Comparison of ENCODE assay signal across 20 cellular contexts in the genomic region with DNA sequence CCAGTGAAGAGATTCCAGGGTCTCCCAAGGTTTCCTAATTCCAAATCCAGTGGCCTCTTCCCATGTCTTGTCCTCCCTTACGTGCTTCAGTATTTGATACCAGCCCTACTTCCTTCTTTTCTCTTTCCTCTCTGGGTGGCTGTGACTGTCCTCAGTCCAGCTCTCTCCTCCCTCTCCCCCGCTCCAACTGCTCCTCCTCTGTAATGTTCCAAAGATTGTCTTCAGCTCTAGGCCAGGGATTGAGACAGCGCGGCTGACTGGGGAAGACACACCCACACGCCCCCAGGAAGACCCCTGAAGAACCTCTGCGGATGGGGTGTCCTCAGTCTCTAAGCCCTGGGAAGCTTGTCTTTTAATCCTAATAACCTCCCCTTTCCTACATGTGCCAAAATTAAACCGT. TPM values are rescaled to one million over a fixed set of nuclear protein-coding genes. Genes with fewer than 3 reads are reported as not detected.
A peak's percentile ranks its signal among the peaks of the same experiment; 100 is the strongest.
DNase-seq lines count a peak whose midpoint lies in the region; ATAC-seq, FAIRE-seq and TF ChIP-seq lines count a peak whose summit lies in the region.
"Had no signal": no experiment of that assay in that cellular context is flagged by ENCODE, and none has a peak within 500 bp of the region (broad histone marks: within the 10 kb centered on the region; RNA-seq: fewer than 3 reads in every experiment).

No MANE protein-coding gene starts in this region.

- no peak overlapping the region for H3K4me3 ChIP-seq in GM23338
- no peak overlapping the region for H3K4me3 ChIP-seq in K562
- no peak overlapping the region for H3K4me3 ChIP-seq in hepatocyte
- no peak overlapping the region for H3K4me3 ChIP-seq in left lung
- H3K4me3 ChIP-seq: psoas muscle had no signal

- H3K4me1 Mint-ChIP-seq in GM23338 = peaks cover 18% of the 10 kb centered on the region
- peaks cover 24% of the 10 kb centered on the region for H3K4me1 Mint-ChIP-seq in stimulated activated effector memory CD8-positive, alpha-beta T cell treated with anti-CD3 and anti-CD28 coated beads, Interleukin-12 subunit alpha, Interleukin-12 subunit beta, amount 100 ng/mL, for 72 hours

- no peaks in the 10 kb centered on the region for H3K27me3 ChIP-seq in GM23338 (ENCODE audit: insufficient read depth)
- peaks cover 58 to 76% of the 10 kb centered on the region in 2 experiments for H3K27me3 ChIP-seq in K562 (ENCODE audit: control insufficient read depth in 2 of 2, insufficient read depth in 2 of 2, low read length in 2 of 2)
- no peaks in the 10 kb centered on the region for H3K27me3 ChIP-seq in hepatocyte
- H3K27me3 ChIP-seq in left lung = peaks cover 0 to 46% of the 10 kb centered on the region in 2 donors

- in situ Hi-C loops in K562 (cut with MboI) = no loop called here

- H3K36me3 Mint-ChIP-seq in GM23338 (ENCODE audit: low read depth) = no peaks in the 10 kb centered on the region; the same call in 2 of the 3 replicates
- H3K36me3 Mint-ChIP-seq in stimulated activated effector memory CD8-positive, alpha-beta T cell treated with anti-CD3 and anti-CD28 coated beads, Interleukin-12 subunit alpha, Interleukin-12 subunit beta, amount 100 ng/mL, for 72 hours = no peaks in the 10 kb centered on the region
- H3K36me3 Mint-ChIP-seq: activated naive CD4-positive, alpha-beta T cell treated with anti-CD3 and anti-CD28 coated beads, Interleukin-2, amount 50 U/mL, for 72 hours had no signal

- no peak for FAIRE-seq in K562 (lab: Jason Lieb, UNC)
- FAIRE-seq: endometrium had no signal

- CTCF ChIA-PET in K562 (lab: Yijun Ruan, JAX; ENCODE audit: low intra/inter-chr PET ratio) (no interaction called here), RWPE1 (lab: Yijun Ruan, JAX) (interaction anchor here (1.8 kb wide), 1 partner anchor 32 kb away, joined by 5 read pairs; no protein-coding TSS in a partner anchor), GM10248 (lab: Yijun Ruan, JAX) (interaction anchor here (0.7 to 17.7 kb wide), 5 partner anchors 21 to 31 kb away, joined by 3 to 323 read pairs (median 3); no protein-coding TSS in a partner anchor)

- no peak for DNase-seq in GM23338 (ENCODE audit: low spot score)
- DNase-seq in K562 (ENCODE audit: extremely low read depth in 1 of 4, low spot score in 3 of 4) = no peak
- peak; percentile 46 for DNase-seq in hepatocyte (ENCODE audit: low spot score)
- DNase-seq in stimulated activated effector memory CD8-positive, alpha-beta T cell treated with anti-CD3 and anti-CD28 coated beads, Interleukin-12 subunit alpha, Interleukin-12 subunit beta, amount 100 ng/mL, for 72 hours (ENCODE audit: low spot score in 2 of 2) = no peak
- no peak for DNase-seq in RWPE1 (ENCODE audit: low spot score)
- DNase-seq in DMS153 treated with DMSO at 0.1 percent for 48 hours (lab: John Stamatoyannopoulos, UW; ENCODE audit: unreplicated experiment) = no peak
- DNase-seq in GM10248 (ENCODE audit: extremely low spot score) = no peak
- DNase-seq in left lung = no peak
- DNase-seq: activated CD4-positive, alpha-beta T cell treated with anti-CD3 and anti-CD28 coated beads for 4 hours; caudate nucleus; DMS 273 treated with DMSO at 0.1 percent for 48 hours; foreskin keratinocyte; MM.1S; psoas muscle; SHP77; T-helper 9 cell had no signal

- H3K4me1 ChIP-seq in GM23338 (ENCODE audit: insufficient read depth) (no peaks in the 10 kb centered on the region; the same call in 1 of the 2 replicates), K562 (replicated peaks in 1 of 2; ENCODE audit: control insufficient read depth in 2 of 2, insufficient read depth in 2 of 2, low read length in 2 of 2) (peaks cover 0 to 8% of the 10 kb centered on the region in 2 experiments; a peak in 4 of 5 replicates), hepatocyte (ENCODE audit: insufficient read depth) (peaks cover 21% of the 10 kb centered on the region), left lung (peaks cover 3% of the 10 kb centered on the region in 2 donors)
- H3K4me1 ChIP-seq: foreskin keratinocyte, psoas muscle had no signal

- no TSS peak for BruUV-seq in K562 (replicated peaks; lab: Mats Ljungman, UMichigan)

- H3K9me1 ChIP-seq in K562 (ENCODE audit: control insufficient read depth, insufficient read depth, low read length) = no peaks in the 10 kb centered on the region

- no peaks in the 10 kb centered on the region for H3F3A ChIP-seq in GM23338 (replicated peaks; ENCODE audit: low read depth)

- intact Hi-C loops in K562 (cut with micrococcal nuclease) = no loop called here
- intact Hi-C loops in left lung (cut with DNase I) = no loop called here

- no peaks in the 10 kb centered on the region for H3K9me3 ChIP-seq in K562 (replicated peaks; ENCODE audit: control insufficient read depth, insufficient read depth, low read depth, low read length)
- H3K9me3 ChIP-seq in hepatocyte (ENCODE audit: low read depth) = no peaks in the 10 kb centered on the region
- H3K9me3 ChIP-seq in left lung = no peaks in the 10 kb centered on the region
- H3K9me3 ChIP-seq: psoas muscle had no signal

- H3K27ac ChIP-seq in GM23338 (ENCODE audit: low read depth) (no peak overlapping the region), K562 (ENCODE audit: extremely low read depth, low read depth, low read length) (no peak overlapping the region), hepatocyte (peak overlapping the region; percentile 98), RWPE1 (no peak overlapping the region), left lung (no peak overlapping the region)
- H3K27ac ChIP-seq: foreskin keratinocyte, psoas muscle had no signal

- no peak for TF ChIP-seq RAD21 in K562 (CRISPR knock-in tag; conservative IDR thresholded peaks at IDR 0.05 in 1 of 2, IDR thresholded peaks at IDR 0.05 in 1 of 2)

- 3% methylated on average over 7 of the region's 7 CpGs for WGBS in K562 (ENCODE audit: insufficient coverage, low coverage, missing lambda C conversion rate)
- 63% methylated on average over 7 of the region's 7 CpGs for WGBS in hepatocyte (ENCODE audit: low lambda C conversion rate, missing lambda C conversion rate)

- ATAC-seq in GM23338 (no peak), K562 (no peak), left lung (no peak)
- no peak for ATAC-seq in stimulated activated effector memory CD8-positive, alpha-beta T cell treated with anti-CD3 and anti-CD28 coated beads, Interleukin-12 subunit alpha, Interleukin-12 subunit beta, amount 100 ng/mL, for 72 hours
- ATAC-seq: foreskin keratinocyte had no signal

- no peak overlapping the region for H3K27ac Mint-ChIP-seq in GM23338
- peak overlapping the region; percentile 5 for H3K27ac Mint-ChIP-seq in stimulated activated effector memory CD8-positive, alpha-beta T cell treated with anti-CD3 and anti-CD28 coated beads, Interleukin-12 subunit alpha, Interleukin-12 subunit beta, amount 100 ng/mL, for 72 hours
- H3K27ac Mint-ChIP-seq: activated naive CD4-positive, alpha-beta T cell treated with anti-CD3 and anti-CD28 coated beads, Interleukin-2, amount 50 U/mL, for 72 hours had no signal

- no peaks in the 10 kb centered on the region; the same call in 2 of the 3 replicates for H3K9me3 Mint-ChIP-seq in GM23338
- no peaks in the 10 kb centered on the region for H3K9me3 Mint-ChIP-seq in stimulated activated effector memory CD8-positive, alpha-beta T cell treated with anti-CD3 and anti-CD28 coated beads, Interleukin-12 subunit alpha, Interleukin-12 subunit beta, amount 100 ng/mL, for 72 hours
- H3K9me3 Mint-ChIP-seq: activated naive CD4-positive, alpha-beta T cell treated with anti-CD3 and anti-CD28 coated beads, Interleukin-2, amount 50 U/mL, for 72 hours had no signal

- POLR2A ChIA-PET in K562 (lab: Yijun Ruan, JAX) (interaction anchor here (0.7 to 1.2 kb wide), 4 partner anchors 11 to 306 kb away, joined by 3 to 4 read pairs (median 4); no protein-coding TSS in a partner anchor), RWPE1 (lab: Yijun Ruan, JAX; ENCODE audit: low non-redundant PET) (no interaction called here), GM10248 (lab: Yijun Ruan, JAX) (no interaction called here)

- H3K36me3 ChIP-seq in GM23338 (ENCODE audit: insufficient read depth) (no peaks in the 10 kb centered on the region), K562 (ENCODE audit: control insufficient read depth, insufficient read depth, low read length) (no peaks in the 10 kb centered on the region), hepatocyte (replicated peaks; ENCODE audit: insufficient read depth, low read depth) (no peaks in the 10 kb centered on the region), left lung (no peaks in the 10 kb centered on the region)

- H3K27me3 Mint-ChIP-seq in GM23338 (ENCODE audit: insufficient read depth, low read depth, poor library complexity) = peaks cover 15% of the 10 kb centered on the region

- H3K9ac ChIP-seq in K562 (ENCODE audit: insufficient read depth in 1 of 2, low read depth in 2 of 2, low read length in 2 of 2) = no peak overlapping the region

- no peak overlapping the region; the same call in 2 of the 3 replicates for H3K4me3 Mint-ChIP-seq in GM23338
- H3K4me3 Mint-ChIP-seq in stimulated activated effector memory CD8-positive, alpha-beta T cell treated with anti-CD3 and anti-CD28 coated beads, Interleukin-12 subunit alpha, Interleukin-12 subunit beta, amount 100 ng/mL, for 72 hours = no peak overlapping the region

- no peak for TF ChIP-seq POLR2A in K562 (conservative IDR thresholded peaks at IDR 0.05)

- H3K79me2 ChIP-seq in GM23338 (replicated peaks; ENCODE audit: insufficient read depth) (no peaks in the 10 kb centered on the region), K562 (ENCODE audit: control insufficient read depth, insufficient read depth, low read length) (no peaks in the 10 kb centered on the region), hepatocyte (no peaks in the 10 kb centered on the region)

- H3K9me2 ChIP-seq in GM23338 (ENCODE audit: insufficient read depth) (no peaks in the 10 kb centered on the region), hepatocyte (replicated peaks; ENCODE audit: insufficient read depth) (no peaks in the 10 kb centered on the region)

- H4K20me1 ChIP-seq in GM23338 (replicated peaks; ENCODE audit: insufficient read depth) = no peaks in the 10 kb centered on the region
- peaks cover 13% of the 10 kb centered on the region; the same call in 1 of the 2 replicates for H4K20me1 ChIP-seq in K562 (replicated peaks; ENCODE audit: control insufficient read depth, insufficient read depth, low read length)
- no peaks in the 10 kb centered on the region for H4K20me1 ChIP-seq in hepatocyte (ENCODE audit: insufficient read depth, poor library complexity, severe bottlenecking)

- 0 out of 2 replicates have a peak overlapping the region, but pooled peaks have one; percentile 15 for H3K4me2 ChIP-seq in GM23338
- no peak overlapping the region for H3K4me2 ChIP-seq in K562 (ENCODE audit: insufficient read depth, low read length)
- peak overlapping the region; percentile 68 for H3K4me2 ChIP-seq in hepatocyte

- TF ChIP-seq CTCF in GM23338 (conservative IDR thresholded peaks at IDR 0.05; ENCODE audit: low read depth in 2 of 2) = no peak
- no peak for TF ChIP-seq CTCF in K562 (IDR thresholded peaks at IDR 0.05 in 2 of 3, conservative IDR thresholded peaks at IDR 0.05 in 1 of 3; ENCODE audit: insufficient read depth in 2 of 3, low read depth in 1 of 3, low read length in 3 of 3)
- no peak for TF ChIP-seq CTCF in hepatocyte (IDR thresholded peaks at IDR 0.05; ENCODE audit: poor library complexity)
- TF ChIP-seq CTCF in RWPE1 (conservative IDR thresholded peaks at IDR 0.05; ENCODE audit: low read depth) = no peak
- no peak for TF ChIP-seq CTCF in GM10248 (IDR thresholded peaks at IDR 0.05; ENCODE audit: control extremely low read depth, extremely low read depth, low read depth, missing control alignments)
- TF ChIP-seq CTCF in left lung (IDR thresholded peaks at IDR 0.05) = no peak

- peak overlapping the region; percentile 85; the same call in 1 of the 2 replicates for H2AFZ ChIP-seq in GM23338
- no peak overlapping the region for H2AFZ ChIP-seq in K562 (ENCODE audit: low read depth, low read length)
- H2AFZ ChIP-seq in hepatocyte = no peak overlapping the region

- no peak for TF ChIP-seq EP300 in K562 (IDR thresholded peaks at IDR 0.05; ENCODE audit: low read length)

RNA-seq across cellular contexts. Expression of a gene that starts 2.3 kb away (rescaled TPM):
- total RNA-seq in GM23338 (2014; rRNA removed; shearing (Covaris generic)) = not detected in 2 replicates
- polyA plus RNA-seq in GM23338 (2016; fragmentation: Nextera tagmentation; extraction: Ambion mirVana) = not detected in 2 replicates
- total RNA-seq in K562 (2011; cell fraction: chromatin; rRNA removed; ENCODE audit: low replicate concordance) = not detected in 2 replicates
- not detected in 2 replicates for total RNA-seq in K562 (2011; cell fraction: nucleolus; rRNA removed)
- not detected in 2 replicates for total RNA-seq in K562 (2011; cell fraction: nucleoplasm; rRNA removed)
- not detected in 2 replicates for total RNA-seq in K562 (2014; rRNA removed)
- not detected in 2 replicates for total RNA-seq in K562 (2014; rRNA removed; fragmentation: Illumina TruSeq; extraction: Trizol)
- total RNA-seq in K562 (2015; rRNA removed; fragmentation: Illumina TruSeq; extraction: Trizol) = not detected in 2 replicates
- not detected in 2 replicates for total RNA-seq in K562 (2021)
- polyA plus RNA-seq in K562 (2011; rRNA removed) = not detected in 2 replicates
- not detected in 2 replicates for polyA plus RNA-seq in K562 (2011; cell fraction: cytosol; rRNA removed)
- polyA plus RNA-seq in K562 (2011; cell fraction: nucleus; rRNA removed) = not detected in 2 replicates
- not detected in 2 replicates for polyA plus RNA-seq in K562 (2012)
- not detected in 2 replicates for polyA plus RNA-seq in K562 (2014; fragmentation: Illumina TruSeq; extraction: Trizol)
- not detected for polyA plus RNA-seq in K562 (2014; fragmentation: Nextera tagmentation; extraction: Ambion mirVana)
- polyA plus RNA-seq in K562 (2014; rRNA removed) = not detected in 2 replicates
- not detected in 2 replicates for polyA minus RNA-seq in K562 (2011; rRNA and poly(A)+ RNA removed)
- not detected in 2 replicates for polyA minus RNA-seq in K562 (2011; cell fraction: cytosol; rRNA and poly(A)+ RNA removed)
- not detected in 2 replicates for polyA minus RNA-seq in K562 (2011; cell fraction: nucleus; rRNA and poly(A)+ RNA removed)
- total RNA-seq in hepatocyte = 27.6 and 29.1 TPM in 2 replicates
- 28.1 and 29.2 TPM in 2 replicates for polyA plus RNA-seq in hepatocyte
- total RNA-seq in left lung = under 1 TPM in 1 of 2 donors, not detected in 1; 0.26 TPM
- total RNA-seq: activated naive CD4-positive, alpha-beta T cell treated with anti-CD3 and anti-CD28 coated beads, Interleukin-2, amount 50 U/mL, for 72 hours; foreskin keratinocyte; HT1080; mesenteric fat pad; psoas muscle had no signal
- polyA plus RNA-seq: foreskin keratinocyte had no signal

RNA-seq across cellular contexts. Expression of a gene that starts 53.1 kb away (rescaled TPM):
- total RNA-seq in GM23338 (2014; rRNA removed; shearing (Covaris generic)) = 0.19 and 1.2 TPM in 2 replicates
- polyA plus RNA-seq in GM23338 (2016; fragmentation: Nextera tagmentation; extraction: Ambion mirVana) = 0.47 and 0.78 TPM in 2 replicates
- not detected in 2 replicates for total RNA-seq in K562 (2011; cell fraction: chromatin; rRNA removed; ENCODE audit: low replicate concordance)
- not detected in 2 replicates for total RNA-seq in K562 (2011; cell fraction: nucleolus; rRNA removed)
- total RNA-seq in K562 (2011; cell fraction: nucleoplasm; rRNA removed) = not detected in 2 replicates
- total RNA-seq in K562 (2014; rRNA removed) = 0.12 TPM in 1 of 2 replicates, not detected in the other
- 0.16 and 0.22 TPM in 2 replicates for total RNA-seq in K562 (2014; rRNA removed; fragmentation: Illumina TruSeq; extraction: Trizol)
- total RNA-seq in K562 (2015; rRNA removed; fragmentation: Illumina TruSeq; extraction: Trizol) = not detected in 2 replicates
- total RNA-seq in K562 (2021) = 0.16 and 0.22 TPM in 2 replicates
- 0.07 TPM in 1 of 2 replicates, not detected in the other for polyA plus RNA-seq in K562 (2011; rRNA removed)
- polyA plus RNA-seq in K562 (2011; cell fraction: cytosol; rRNA removed) = not detected in 2 replicates
- not detected in 2 replicates for polyA plus RNA-seq in K562 (2011; cell fraction: nucleus; rRNA removed)
- 0.07 and 0.14 TPM in 2 replicates for polyA plus RNA-seq in K562 (2012)
- 0.12 and 0.32 TPM in 2 replicates for polyA plus RNA-seq in K562 (2014; fragmentation: Illumina TruSeq; extraction: Trizol)
- polyA plus RNA-seq in K562 (2014; fragmentation: Nextera tagmentation; extraction: Ambion mirVana) = under 1 TPM; 0.08 to 0.17 TPM
- polyA plus RNA-seq in K562 (2014; rRNA removed) = not detected in 2 replicates
- not detected in 2 replicates for polyA minus RNA-seq in K562 (2011; rRNA and poly(A)+ RNA removed)
- not detected in 2 replicates for polyA minus RNA-seq in K562 (2011; cell fraction: cytosol; rRNA and poly(A)+ RNA removed)
- not detected in 2 replicates for polyA minus RNA-seq in K562 (2011; cell fraction: nucleus; rRNA and poly(A)+ RNA removed)
- total RNA-seq in hepatocyte = 0.88 and 1.2 TPM in 2 replicates
- polyA plus RNA-seq in hepatocyte = 0.60 and 1.2 TPM in 2 replicates
- 1 to 10 TPM; 5.3 to 5.6 TPM for total RNA-seq in left lung
- total RNA-seq: HT1080, psoas muscle had no signal

Comparison
In these comparisons a context has a peak if more than half of its experiments do, and no peak if none do; other contexts are left out.
1. RNA of a gene that starts 2.3 kb away (total RNA-seq): 27.6 to 29.1 TPM in hepatocyte; 0.26 TPM in left lung, not detected in GM23338 and not detected in K562; every median in the first group is over 10 times any median in the second.